ENCODE assay signal across 8 cellular contexts in the genomic region with DNA sequence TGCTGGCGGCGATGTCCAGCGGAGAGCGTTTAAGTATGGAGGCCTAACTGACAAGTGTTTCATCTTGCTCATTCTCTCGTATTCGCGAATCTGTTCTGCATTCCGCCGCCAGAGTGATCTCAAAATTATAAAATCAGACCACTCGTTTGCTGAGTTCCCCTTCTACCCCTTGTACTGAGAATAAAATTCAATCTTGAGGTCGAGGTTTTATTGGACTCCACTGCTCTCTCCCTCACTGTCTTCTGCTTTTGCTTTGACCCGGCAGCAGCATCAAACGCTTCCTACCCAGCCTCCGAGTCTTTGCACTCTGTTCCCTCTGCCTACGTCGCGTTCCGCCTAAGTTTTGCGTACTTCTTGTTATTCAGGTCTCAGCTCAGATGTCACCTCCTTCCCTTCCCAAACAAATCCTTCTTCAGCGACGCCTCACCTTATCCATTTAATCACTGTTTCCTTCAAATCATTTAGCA. TPM values are rescaled to one million over a fixed set of nuclear protein-coding genes. Genes with fewer than 3 reads are reported as not detected.
DNase-seq lines count a peak whose midpoint lies in the region; ATAC-seq, FAIRE-seq and TF ChIP-seq lines count a peak whose summit lies in the region.

No MANE protein-coding gene starts in this region.

- no peak for TF ChIP-seq RAD21 in HepG2 (CRISPR knock-in tag; IDR thresholded peaks at IDR 0.05)

- FAIRE-seq in HepG2 (lab: Jason Lieb, UNC), result no peak

- TF ChIP-seq POLR2A in HepG2 (IDR thresholded peaks at IDR 0.05; ENCODE audit: insufficient read depth in 1 of 2, low read depth in 2 of 2, low read length in 2 of 2), result no peak

- POLR2A ChIA-PET in HepG2 (lab: Yijun Ruan, JAX), result interaction anchor here (0.9 to 2.7 kb wide), 13 partner anchors 14 to 244 kb away, joined by 3 to 43 read pairs (median 5); partner anchors contain the start of genes DENR and ZCCHC8

- TF ChIP-seq EP300 in HepG2 (IDR thresholded peaks at IDR 0.05; ENCODE audit: low read depth in 2 of 2, low read length in 2 of 2) (no peak), HepG2 (CRISPR knock-in tag; IDR thresholded peaks at IDR 0.05; ENCODE audit: borderline replicate concordance) (no peak)

- peak overlapping the region; percentile 99 for H3K9ac ChIP-seq in HepG2 (ENCODE audit: insufficient read depth, low read depth, low read length)

- peaks cover 30% of the 10 kb centered on the region for H4K20me1 ChIP-seq in HepG2 (ENCODE audit: insufficient read depth, low read length)

- H3K9me3 ChIP-seq in HepG2 (ENCODE audit: low read length), result no peaks in the 10 kb centered on the region

- peak overlapping the region; percentile 96 for H3K4me2 ChIP-seq in HepG2 (ENCODE audit: low read depth, low read length)

- no peaks in the 10 kb centered on the region; a peak in 1 of 5 replicates for H3K27me3 ChIP-seq in HepG2 (ENCODE audit: control insufficient read depth in 1 of 2, insufficient read depth in 2 of 2, low read length in 2 of 2)

- under 1% methylated on average over 21 of the region's 21 CpGs for WGBS in HepG2 (ENCODE audit: low lambda C conversion rate)

- ATAC-seq in HepG2 (peak; percentile 6; the same call in 1 of the 3 replicates), HG02588 (IDR thresholded peaks at IDR 0.05; ENCODE audit: unreplicated experiment) (no peak)

- H3K79me2 ChIP-seq in HepG2 (ENCODE audit: insufficient read depth, low read length), result peaks cover 71% of the 10 kb centered on the region

- TSS peak; percentile 88 for BruUV-seq in HepG2 (replicated peaks; lab: Mats Ljungman, UMichigan)

- H3K27ac ChIP-seq in HepG2 (ENCODE audit: extremely low read length, insufficient read depth, low read length) (peak overlapping the region; percentile 100), temporal lobe (ENCODE audit: low read depth, low read length) (peak overlapping the region; percentile 41)

- in situ Hi-C loops in astrocyte of the spinal cord (cut with HindIII; ENCODE audit: low sequenced_read_pairs), result no loop called here
- in situ Hi-C loops in HepG2 (cut with HindIII; ENCODE audit: extremely low pct_ligation_motif_present, low pct_unique_long_range_greater_than_20kb), result no loop called here

- peaks cover 0 to 15% of the 10 kb centered on the region in 2 experiments; a peak in 4 of 5 replicates for H3K36me3 ChIP-seq in HepG2 (replicated peaks in 1 of 2; ENCODE audit: control insufficient read depth in 1 of 2, insufficient read depth in 2 of 2, low read length in 2 of 2)

- CTCF ChIA-PET in HepG2 (lab: Yijun Ruan, JAX; ENCODE audit: low intra/inter-chr PET ratio, low total read pairs), result no interaction called here

- H3K4me3 ChIP-seq in astrocyte of the spinal cord (ENCODE audit: low read depth, low read length) (peak overlapping the region; percentile 89), HepG2 (replicated peaks in 1 of 3; ENCODE audit: insufficient read depth in 1 of 3, low read depth in 2 of 3, low read length in 3 of 3) (peak overlapping the region; percentile 49 to 79 (median 75))

- DNase-seq in activated T-cell treated with anti-CD3 and anti-CD28 coated beads for 24 hours (ENCODE audit: low read depth) (peak; percentile 20), activated T-cell treated with anti-CD3 and anti-CD28 coated beads for 4 hours (no peak), NOMO-1 (lab: John Stamatoyannopoulos, UW; ENCODE audit: unreplicated experiment in 2 of 2) (peak; percentile 67 to 69), astrocyte of the spinal cord (ENCODE audit: low read depth, low spot score) (no peak), HepG2 (ENCODE audit: low spot score) (no peak), epidermal melanocyte (ENCODE audit: insufficient read length, low spot score) (no peak)

- intact Hi-C loops in HepG2 (cut with micrococcal nuclease; ENCODE audit: unreplicated experiment), result loop anchor here (10.0 kb wide), 1 partner anchor 227 kb away; the partner anchor contains the start of gene DENR

- TF ChIP-seq CTCF in astrocyte of the spinal cord (IDR thresholded peaks at IDR 0.05; ENCODE audit: low read depth, low read length) (no peak), HepG2 (CRISPR knock-in tag; IDR thresholded peaks at IDR 0.05) (no peak)

- peak overlapping the region; percentile 73 for H2AFZ ChIP-seq in HepG2 (ENCODE audit: low read length)

- H3K4me1 ChIP-seq in HepG2 (ENCODE audit: insufficient read depth, low read length), result peaks cover 25% of the 10 kb centered on the region

TF ChIP-seq in HepG2, 621 proteins besides CTCF, POLR2A, EP300 and RAD21 (continues in another document):
- 0 out of 2 replicates have a peak, but pooled peaks have one; percentile 6 for TF ChIP-seq NFIC (IDR thresholded peaks at IDR 0.05; ENCODE audit: low read length)

RNA-seq across cellular contexts. Expression of gene KNTC1, which starts 0.5 kb away (rescaled TPM):
- 49.2 and 57.6 TPM in 2 replicates for total RNA-seq in HepG2 (2016; rRNA removed; fragmentation: Illumina TruSeq; extraction: Trizol)
- 18.2 and 22.7 TPM in 2 replicates for total RNA-seq in HepG2 (2016; cell fraction: cytosol; rRNA removed; fragmentation: Illumina TruSeq; extraction: Trizol; ENCODE audit: low read depth)
- total RNA-seq in HepG2 (2016; cell fraction: insoluble cytoplasmic fraction; rRNA removed; fragmentation: Illumina TruSeq; extraction: Trizol), result 49.4 and 57.3 TPM in 2 replicates
- 16.5 and 21.3 TPM in 2 replicates for total RNA-seq in HepG2 (2016; cell fraction: membrane; rRNA removed; fragmentation: Illumina TruSeq; extraction: Trizol)
- total RNA-seq in HepG2 (2016; cell fraction: nucleus; rRNA removed; fragmentation: Illumina TruSeq; extraction: Trizol), result 108 and 118 TPM in 2 replicates
- polyA plus RNA-seq in HepG2 (2011; rRNA removed), result 26.9 and 45.1 TPM in 2 replicates
- 6.0 and 6.6 TPM in 2 replicates for polyA plus RNA-seq in HepG2 (2011; cell fraction: cytosol; rRNA removed)
- 56.6 and 86.5 TPM in 2 replicates for polyA plus RNA-seq in HepG2 (2011; cell fraction: nucleus; rRNA removed)
- polyA plus RNA-seq in HepG2 (2012), result 23.2 and 23.7 TPM in 2 replicates
- 2.0 and 2.9 TPM in 2 replicates for polyA plus RNA-seq in HepG2 (2016; cell fraction: cytosol; fragmentation: Illumina TruSeq; extraction: Trizol; ENCODE audit: low read depth)
- 27.6 and 27.7 TPM in 2 replicates for polyA plus RNA-seq in HepG2 (2016; cell fraction: insoluble cytoplasmic fraction; fragmentation: Illumina TruSeq; extraction: Trizol; ENCODE audit: low read depth)
- 3.5 and 4.7 TPM in 2 replicates for polyA plus RNA-seq in HepG2 (2016; cell fraction: membrane; fragmentation: Illumina TruSeq; extraction: Trizol; ENCODE audit: low read depth)
- polyA plus RNA-seq in HepG2 (2016; cell fraction: nucleus; fragmentation: Illumina TruSeq; extraction: Trizol; ENCODE audit: insufficient read depth, low read depth), result 208 and 213 TPM in 2 replicates
- polyA minus RNA-seq in HepG2 (2011; rRNA and poly(A)+ RNA removed; ENCODE audit: low replicate concordance), result 21.3 and 75.8 TPM in 2 replicates
- polyA minus RNA-seq in HepG2 (2011; cell fraction: cytosol; rRNA and poly(A)+ RNA removed), result 10.1 and 13.4 TPM in 2 replicates
- polyA minus RNA-seq in HepG2 (2011; cell fraction: nucleus; rRNA and poly(A)+ RNA removed), result 88.6 and 117 TPM in 2 replicates
- total RNA-seq in temporal lobe, result 17.5 TPM

RNA-seq across cellular contexts. Expression of gene RSRC2, which starts 0.8 kb away (rescaled TPM):
- total RNA-seq in HepG2 (2016; rRNA removed; fragmentation: Illumina TruSeq; extraction: Trizol) (77.8 and 85.8 TPM in 2 replicates), temporal lobe (50.6 TPM)
- total RNA-seq in HepG2 (2016; cell fraction: cytosol; rRNA removed; fragmentation: Illumina TruSeq; extraction: Trizol; ENCODE audit: low read depth), result 18.9 and 21.1 TPM in 2 replicates
- total RNA-seq in HepG2 (2016; cell fraction: insoluble cytoplasmic fraction; rRNA removed; fragmentation: Illumina TruSeq; extraction: Trizol), result 79.4 and 84.5 TPM in 2 replicates
- total RNA-seq in HepG2 (2016; cell fraction: membrane; rRNA removed; fragmentation: Illumina TruSeq; extraction: Trizol), result 32.8 and 33.2 TPM in 2 replicates
- 97.0 and 103 TPM in 2 replicates for total RNA-seq in HepG2 (2016; cell fraction: nucleus; rRNA removed; fragmentation: Illumina TruSeq; extraction: Trizol)
- polyA plus RNA-seq in HepG2 (2011; rRNA removed), result 27.6 and 31.4 TPM in 2 replicates
- polyA plus RNA-seq in HepG2 (2011; cell fraction: cytosol; rRNA removed), result 7.5 and 10.3 TPM in 2 replicates
- 42.2 and 43.3 TPM in 2 replicates for polyA plus RNA-seq in HepG2 (2011; cell fraction: nucleus; rRNA removed)
- 50.4 and 65.0 TPM in 2 replicates for polyA plus RNA-seq in HepG2 (2012)
- polyA plus RNA-seq in HepG2 (2016; cell fraction: cytosol; fragmentation: Illumina TruSeq; extraction: Trizol; ENCODE audit: low read depth), result 8.9 and 9.0 TPM in 2 replicates
- polyA plus RNA-seq in HepG2 (2016; cell fraction: insoluble cytoplasmic fraction; fragmentation: Illumina TruSeq; extraction: Trizol; ENCODE audit: low read depth), result 98.3 and 98.6 TPM in 2 replicates
- 14.1 and 18.0 TPM in 2 replicates for polyA plus RNA-seq in HepG2 (2016; cell fraction: membrane; fragmentation: Illumina TruSeq; extraction: Trizol; ENCODE audit: low read depth)
- 156 and 164 TPM in 2 replicates for polyA plus RNA-seq in HepG2 (2016; cell fraction: nucleus; fragmentation: Illumina TruSeq; extraction: Trizol; ENCODE audit: insufficient read depth, low read depth)
- polyA minus RNA-seq in HepG2 (2011; rRNA and poly(A)+ RNA removed; ENCODE audit: low replicate concordance), result 17.3 and 23.5 TPM in 2 replicates
- polyA minus RNA-seq in HepG2 (2011; cell fraction: cytosol; rRNA and poly(A)+ RNA removed), result 8.3 and 11.6 TPM in 2 replicates
- polyA minus RNA-seq in HepG2 (2011; cell fraction: nucleus; rRNA and poly(A)+ RNA removed), result 155 and 166 TPM in 2 replicates

RNA-seq across cellular contexts. Expression of gene ZCCHC8, which starts 26.8 kb away (rescaled TPM):
- total RNA-seq in HepG2 (2016; rRNA removed; fragmentation: Illumina TruSeq; extraction: Trizol), result 14.2 and 20.9 TPM in 2 replicates
- 4.6 and 5.1 TPM in 2 replicates for total RNA-seq in HepG2 (2016; cell fraction: cytosol; rRNA removed; fragmentation: Illumina TruSeq; extraction: Trizol; ENCODE audit: low read depth)
- 14.0 and 22.1 TPM in 2 replicates for total RNA-seq in HepG2 (2016; cell fraction: insoluble cytoplasmic fraction; rRNA removed; fragmentation: Illumina TruSeq; extraction: Trizol)
- 7.2 and 7.6 TPM in 2 replicates for total RNA-seq in HepG2 (2016; cell fraction: membrane; rRNA removed; fragmentation: Illumina TruSeq; extraction: Trizol)
- 30.3 and 32.1 TPM in 2 replicates for total RNA-seq in HepG2 (2016; cell fraction: nucleus; rRNA removed; fragmentation: Illumina TruSeq; extraction: Trizol)
- 18.6 and 20.5 TPM in 2 replicates for polyA plus RNA-seq in HepG2 (2011; rRNA removed)
- polyA plus RNA-seq in HepG2 (2011; cell fraction: cytosol; rRNA removed), result 9.6 and 13.2 TPM in 2 replicates
- polyA plus RNA-seq in HepG2 (2011; cell fraction: nucleus; rRNA removed), result 37.9 and 40.8 TPM in 2 replicates
- 20.5 and 20.8 TPM in 2 replicates for polyA plus RNA-seq in HepG2 (2012)
- 1.9 and 2.0 TPM in 2 replicates for polyA plus RNA-seq in HepG2 (2016; cell fraction: cytosol; fragmentation: Illumina TruSeq; extraction: Trizol; ENCODE audit: low read depth)
- polyA plus RNA-seq in HepG2 (2016; cell fraction: insoluble cytoplasmic fraction; fragmentation: Illumina TruSeq; extraction: Trizol; ENCODE audit: low read depth), result 15.5 and 16.5 TPM in 2 replicates
- 3.5 and 4.0 TPM in 2 replicates for polyA plus RNA-seq in HepG2 (2016; cell fraction: membrane; fragmentation: Illumina TruSeq; extraction: Trizol; ENCODE audit: low read depth)
- 75.5 and 80.1 TPM in 2 replicates for polyA plus RNA-seq in HepG2 (2016; cell fraction: nucleus; fragmentation: Illumina TruSeq; extraction: Trizol; ENCODE audit: insufficient read depth, low read depth)
- polyA minus RNA-seq in HepG2 (2011; rRNA and poly(A)+ RNA removed; ENCODE audit: low replicate concordance), result 9.4 and 18.6 TPM in 2 replicates
- polyA minus RNA-seq in HepG2 (2011; cell fraction: cytosol; rRNA and poly(A)+ RNA removed), result 8.1 and 11.2 TPM in 2 replicates
- 40.6 and 42.0 TPM in 2 replicates for polyA minus RNA-seq in HepG2 (2011; cell fraction: nucleus; rRNA and poly(A)+ RNA removed)
- total RNA-seq in temporal lobe, result 25.6 TPM

Comparison
In these comparisons a context has a peak if more than half of its experiments do, and no peak if none do; other contexts are left out.
1. DNase-seq: peak in activated T-cell treated with anti-CD3 and anti-CD28 coated beads for 24 hours (single experiment) and NOMO-1 (2 of 2); none in activated T-cell treated with anti-CD3 and anti-CD28 coated beads for 4 hours (single experiment), astrocyte of the spinal cord (single experiment), HepG2 (single experiment) and epidermal melanocyte (single experiment).